In the genomic region with DNA sequence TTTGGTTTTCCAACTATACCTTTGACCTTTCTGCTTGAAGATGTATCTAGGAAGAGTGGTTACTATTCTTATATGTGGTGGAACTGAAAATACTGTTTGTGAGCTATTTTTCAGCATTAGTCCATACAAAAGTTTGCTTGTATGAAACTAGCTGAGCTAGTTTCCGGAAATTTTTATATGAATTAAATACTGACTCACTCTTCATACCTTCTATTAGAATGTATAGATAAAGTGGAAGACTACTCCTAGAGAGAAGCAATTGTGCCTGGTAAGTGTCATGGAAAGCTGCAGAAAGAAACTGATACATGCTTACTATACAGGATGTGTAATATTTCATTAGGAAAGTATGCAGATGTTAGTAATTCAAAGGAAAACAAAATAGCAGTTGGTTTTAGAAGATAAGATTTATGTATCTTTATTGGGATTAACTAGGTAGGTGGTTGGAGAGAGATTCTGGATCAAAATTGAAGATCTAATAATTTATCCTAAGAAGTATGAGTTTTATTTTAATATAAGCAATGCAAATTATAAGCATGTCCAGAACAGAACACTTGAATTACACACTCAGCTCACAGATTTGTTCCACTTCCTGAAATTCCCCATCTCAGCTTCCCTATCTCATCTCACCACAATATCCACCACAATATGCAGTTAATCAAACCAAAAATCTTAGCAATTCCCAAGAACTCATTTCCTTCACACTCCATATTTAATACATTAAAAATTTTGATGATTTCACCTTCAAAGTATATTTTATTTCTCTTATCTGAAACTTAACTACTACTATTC, we compare ENCODE assay signal across 21 cellular contexts.
DNase-seq lines count a peak whose midpoint lies in the region; ATAC-seq, FAIRE-seq and TF ChIP-seq lines count a peak whose summit lies in the region.
"Had no signal": no experiment of that assay in that cellular context is flagged by ENCODE, and none has a peak within 500 bp of the region (broad histone marks: within the 10 kb centered on the region; RNA-seq: fewer than 3 reads in every experiment).

No MANE protein-coding gene starts in this region.

- no peak overlapping the region for H3K9ac ChIP-seq in GM12878 (ENCODE audit: control insufficient read depth, insufficient read depth, low read length)

- intact Hi-C loops in GM12878 (cut with micrococcal nuclease; ENCODE audit: unreplicated experiment) = no loop called here

- TF ChIP-seq CTCF in GM12878 (IDR thresholded peaks at IDR 0.05 in 2 of 3, conservative IDR thresholded peaks at IDR 0.05 in 1 of 3; ENCODE audit: control insufficient read depth in 2 of 3, extremely low read depth in 1 of 3, insufficient read depth in 1 of 3, low read depth in 3 of 3, low read length in 3 of 3) = no peak
- no peak for TF ChIP-seq CTCF in mesothelial cell of epicardium (IDR thresholded peaks at IDR 0.05; ENCODE audit: unreplicated experiment)

- BruUV-seq in GM12878 (replicated peaks; lab: Mats Ljungman, UMichigan) = no TSS peak

- peaks cover 18% of the 10 kb centered on the region for H3K4me1 Mint-ChIP-seq in mesothelial cell of epicardium
- H3K4me1 Mint-ChIP-seq: CD8-positive, alpha-beta memory T cell had no signal

- H3K27me3 ChIP-seq in GM12878 (replicated peaks in 1 of 2; ENCODE audit: control insufficient read depth in 2 of 2, insufficient read depth in 2 of 2, low read length in 1 of 2) = no peaks in the 10 kb centered on the region

- no peaks in the 10 kb centered on the region for H3K4me1 ChIP-seq in GM12878 (ENCODE audit: control insufficient read depth, insufficient read depth, low read length)

- no peak for TF ChIP-seq POLR2A in GM12878 (IDR thresholded peaks at IDR 0.05; ENCODE audit: low read depth, low read length)

- peak; percentile 41 for DNase-seq in ELR (ENCODE audit: low read depth)
- DNase-seq in RPMI8226 = peak; percentile 63
- DNase-seq in GM12878 (ENCODE audit: low read depth, low spot score) = no peak
- DNase-seq in mesothelial cell of epicardium (ENCODE audit: low spot score in 2 of 2, unreplicated experiment in 2 of 2) = no peak
- DNase-seq in 8988T = no peak
- DNase-seq in DMS 273 treated with DMSO at 0.1 percent for 48 hours (lab: John Stamatoyannopoulos, UW) = no peak
- DNase-seq: CD8-positive, alpha-beta memory T cell; DND-41; H7; MM.1S; NCI-H1048; NCI-H1417 treated with DMSO at 0.1 percent for 48 hours; NCI-H187; NCI-H69; NK-92 treated with Interleukin-12 subunit alpha and Interleukin-12 subunit beta, amount 100 ng/mL, for 24 hours; T-helper 2 cell had no signal

- H3K4me3 Mint-ChIP-seq in mesothelial cell of epicardium = no peak overlapping the region
- H3K4me3 Mint-ChIP-seq: CD8-positive, alpha-beta memory T cell had no signal

- no peaks in the 10 kb centered on the region for H4K20me1 ChIP-seq in GM12878 (ENCODE audit: control insufficient read depth, insufficient read depth)

- ATAC-seq in GM12878 (peak; percentile 10; the same call in 1 of the 3 replicates), HG02885 (IDR thresholded peaks at IDR 0.05; ENCODE audit: poor library complexity, unreplicated experiment) (no peak)
- ATAC-seq: K562, Right ventricle myocardium inferior had no signal

- in situ Hi-C loops in GM12878 (cut with MboI) = no loop called here

- no peaks in the 10 kb centered on the region for H3K36me3 ChIP-seq in GM12878 (ENCODE audit: control insufficient read depth in 2 of 2, insufficient read depth in 2 of 2, low read length in 1 of 2)

- no peak for FAIRE-seq in GM12878 (lab: Jason Lieb, UNC)
- FAIRE-seq: D721Med, GM12892, K562 had no signal

- no peak overlapping the region for H2AFZ ChIP-seq in GM12878 (ENCODE audit: control insufficient read depth, low read depth, low read length)

- no peaks in the 10 kb centered on the region for H3K36me3 Mint-ChIP-seq in mesothelial cell of epicardium
- H3K36me3 Mint-ChIP-seq: CD8-positive, alpha-beta memory T cell had no signal

- no peak overlapping the region for H3K27ac ChIP-seq in GM12878 (ENCODE audit: control insufficient read depth, insufficient read depth)

- no peak overlapping the region for H3K4me2 ChIP-seq in GM12878 (ENCODE audit: control insufficient read depth, insufficient read depth)

- SMC1A ChIA-PET in GM12878 (lab: Charles Lee; ENCODE audit: uncharacterized antibody, unreplicated experiment) = interaction anchor here (0.6 to 1.9 kb wide), 9 partner anchors 10 to 70 kb away, joined by 3 to 7 read pairs (median 3); no protein-coding TSS in a partner anchor

- TF ChIP-seq RAD21 in GM12878 (IDR thresholded peaks at IDR 0.05; ENCODE audit: insufficient read depth, low read depth, low read length) = no peak

- CTCF ChIA-PET in GM12878 (lab: Yijun Ruan, JAX) = no interaction called here

- no peak for TF ChIP-seq EP300 in GM12878 (IDR thresholded peaks at IDR 0.05; ENCODE audit: borderline replicate concordance in 1 of 2, control insufficient read depth in 1 of 2, low read depth in 2 of 2, low read length in 2 of 2)

- 0% methylated on average over 1 of the region's 1 CpG for WGBS in GM12878 (ENCODE audit: insufficient coverage, insufficient replicate concordance, low lambda C conversion rate, missing lambda C conversion rate)

- H3K27me3 Mint-ChIP-seq in mesothelial cell of epicardium (ENCODE audit: low read depth) = no peaks in the 10 kb centered on the region
- H3K27me3 Mint-ChIP-seq: CD8-positive, alpha-beta memory T cell had no signal

- RAD21 ChIA-PET in GM12878 (lab: Charles Lee; ENCODE audit: unreplicated experiment) = interaction anchor here (0.6 to 1.7 kb wide), 5 partner anchors 9 to 94 kb away, joined by 3 to 4 read pairs (median 3); no protein-coding TSS in a partner anchor

- no peaks in the 10 kb centered on the region for H3K9me3 ChIP-seq in GM12878 (replicated peaks; ENCODE audit: control insufficient read depth, insufficient read depth, low read length)

- H3K79me2 ChIP-seq in GM12878 (ENCODE audit: control insufficient read depth, insufficient read depth, low read length) = no peaks in the 10 kb centered on the region

- H3K9me3 Mint-ChIP-seq in mesothelial cell of epicardium = peaks cover 6% of the 10 kb centered on the region

- POLR2A ChIA-PET in GM12878 (lab: Charles Lee) = no interaction called here

- peak overlapping the region; percentile 16 for H3K27ac Mint-ChIP-seq in mesothelial cell of epicardium
- H3K27ac Mint-ChIP-seq: CD8-positive, alpha-beta memory T cell had no signal

- H3K4me3 ChIP-seq in GM12878 = no peak overlapping the region
- H3K4me3 ChIP-seq: K562 had no signal

TF ChIP-seq in GM12878, 131 proteins besides CTCF, POLR2A, EP300 and RAD21:
- no peak for TF ChIP-seq MTA2 (IDR thresholded peaks at IDR 0.05; ENCODE audit: low read depth)
- TF ChIP-seq ZNF24 (IDR thresholded peaks at IDR 0.05) = no peak
- TF ChIP-seq, protein P1, sequence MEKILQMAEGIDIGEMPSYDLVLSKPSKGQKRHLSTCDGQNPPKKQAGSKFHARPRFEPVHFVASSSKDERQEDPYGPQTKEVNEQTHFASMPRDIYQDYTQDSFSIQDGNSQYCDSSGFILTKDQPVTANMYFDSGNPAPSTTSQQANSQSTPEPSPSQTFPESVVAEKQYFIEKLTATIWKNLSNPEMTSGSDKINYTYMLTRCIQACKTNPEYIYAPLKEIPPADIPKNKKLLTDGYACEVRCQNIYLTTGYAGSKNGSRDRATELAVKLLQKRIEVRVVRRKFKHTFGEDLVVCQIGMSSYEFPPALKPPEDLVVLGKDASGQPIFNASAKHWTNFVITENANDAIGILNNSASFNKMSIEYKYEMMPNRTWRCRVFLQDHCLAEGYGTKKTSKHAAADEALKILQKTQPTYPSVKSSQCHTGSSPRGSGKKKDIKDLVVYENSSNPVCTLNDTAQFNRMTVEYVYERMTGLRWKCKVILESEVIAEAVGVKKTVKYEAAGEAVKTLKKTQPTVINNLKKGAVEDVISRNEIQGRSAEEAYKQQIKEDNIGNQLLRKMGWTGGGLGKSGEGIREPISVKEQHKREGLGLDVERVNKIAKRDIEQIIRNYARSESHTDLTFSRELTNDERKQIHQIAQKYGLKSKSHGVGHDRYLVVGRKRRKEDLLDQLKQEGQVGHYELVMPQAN (conservative IDR thresholded peaks at IDR 0.05) = no peak
- TF ChIP-seq POLR2AphosphoS2 (IDR thresholded peaks at IDR 0.05; ENCODE audit: low read depth, low read length) = no peak
- TF ChIP-seq ZNF274 (IDR thresholded peaks at IDR 0.05; ENCODE audit: insufficient read depth, insufficient read length) = no peak
- TF ChIP-seq ZSCAN29 (IDR thresholded peaks at IDR 0.05) = no peak
- no peak for TF ChIP-seq JUNB (IDR thresholded peaks at IDR 0.05)
- no peak for TF ChIP-seq MYC (IDR thresholded peaks at IDR 0.05; ENCODE audit: insufficient read depth, insufficient read length, insufficient replicate concordance, low read length, severe bottlenecking)

Comparison
In these comparisons a context has a peak if more than half of its experiments do, and no peak if none do; other contexts are left out.
1. DNase-seq: peak in ELR (single experiment) and RPMI8226 (single experiment); none in GM12878 (single experiment), mesothelial cell of epicardium (0 of 2), 8988T (single experiment) and DMS 273 treated with DMSO at 0.1 percent for 48 hours (single experiment).